In genomic region chr20:32762754-32763201, GRCh38 we compare ENCODE assay signal across 1 cellular context.
TF ChIP-seq lines count a peak whose summit lies in the region.

No MANE protein-coding gene starts in this region.

TF ChIP-seq in K562, 482 proteins besides CTCF, POLR2A, EP300 and RAD21 (continued from another document and continues in another):
- TF ChIP-seq ZNF518B (CRISPR knock-in tag; IDR thresholded peaks at IDR 0.05) (no peak), ZNF780A (CRISPR knock-in tag; IDR thresholded peaks at IDR 0.05) (no peak), ZNF263 (CRISPR knock-in tag; IDR thresholded peaks at IDR 0.05; ENCODE audit: borderline replicate concordance) (no peak), ZNF830 (CRISPR knock-in tag; IDR thresholded peaks at IDR 0.05) (0 out of 2 replicates have a peak, but pooled peaks have one; percentile 36), RNF2 (IDR thresholded peaks at IDR 0.05) (no peak), PML (IDR thresholded peaks at IDR 0.05; ENCODE audit: low read length) (no peak), ZNF124 (CRISPR knock-in tag; IDR thresholded peaks at IDR 0.05) (no peak), FOXK1 (CRISPR knock-in tag; IDR thresholded peaks at IDR 0.05; ENCODE audit: borderline replicate concordance) (no peak), LCOR (CRISPR knock-in tag; IDR thresholded peaks at IDR 0.05) (no peak), SMARCB1 (IDR thresholded peaks at IDR 0.05; ENCODE audit: insufficient read length, low read depth) (peak; percentile 54), SRF (CRISPR knock-in tag; IDR thresholded peaks at IDR 0.05) (no peak), SP1 (CRISPR knock-in tag; IDR thresholded peaks at IDR 0.05) (0 out of 2 replicates have a peak, but pooled peaks have one; percentile 29), BDP1 (IDR thresholded peaks at IDR 0.05; ENCODE audit: insufficient read depth, insufficient read length) (no peak), ZNF133 (CRISPR knock-in tag; IDR thresholded peaks at IDR 0.05) (no peak), PHB2 (IDR thresholded peaks at IDR 0.05; ENCODE audit: low read depth) (no peak), PHTF2 (CRISPR knock-in tag; IDR thresholded peaks at IDR 0.05) (no peak), SMARCA4 (IDR thresholded peaks at IDR 0.05) (no peak), MBD1 (CRISPR knock-in tag; IDR thresholded peaks at IDR 0.05) (no peak), CCAR2 (IDR thresholded peaks at IDR 0.05; ENCODE audit: low read depth, low read length) (no peak), HDAC1 (IDR thresholded peaks at IDR 0.05) (no peak), NR2C2 (CRISPR knock-in tag; IDR thresholded peaks at IDR 0.05) (no peak), NR2C2 (tag; IDR thresholded peaks at IDR 0.05) (no peak), ZNF707 (CRISPR knock-in tag; conservative IDR thresholded peaks at IDR 0.05) (no peak), ZNF12 (CRISPR knock-in tag; IDR thresholded peaks at IDR 0.05) (no peak), TGIF2 (CRISPR knock-in tag; IDR thresholded peaks at IDR 0.05) (no peak), NFXL1 (CRISPR knock-in tag; IDR thresholded peaks at IDR 0.05) (no peak), TAF15 (IDR thresholded peaks at IDR 0.05; ENCODE audit: low read depth, low read length) (no peak), DACH1 (IDR thresholded peaks at IDR 0.05; ENCODE audit: partially characterized antibody) (no peak), CBX8 (IDR thresholded peaks at IDR 0.05; ENCODE audit: borderline replicate concordance, extremely low read depth, low read depth, low read length, poor library complexity, severe bottlenecking) (no peak), RBM25 (IDR thresholded peaks at IDR 0.05; ENCODE audit: low read depth, low read length, severe bottlenecking) (no peak), ARID1B (IDR thresholded peaks at IDR 0.05) (no peak), EP400 (IDR thresholded peaks at IDR 0.05) (no peak), ESRRB (CRISPR knock-in tag; IDR thresholded peaks at IDR 0.05; ENCODE audit: borderline replicate concordance) (no peak), CHD1 (IDR thresholded peaks at IDR 0.05; ENCODE audit: low read length) (peak; percentile 77), TARDBP (IDR thresholded peaks at IDR 0.05) (no peak), MED1 (CRISPR knock-in tag; IDR thresholded peaks at IDR 0.05; ENCODE audit: borderline replicate concordance) (no peak), BRD4 (IDR thresholded peaks at IDR 0.05) (no peak), MAZ (CRISPR knock-in tag; conservative IDR thresholded peaks at IDR 0.05 in 1 of 2, IDR thresholded peaks at IDR 0.05 in 1 of 2) (no peak), ZEB2 (IDR thresholded peaks at IDR 0.05) (no peak), RBBP5 (IDR thresholded peaks at IDR 0.05; ENCODE audit: borderline replicate concordance, insufficient read depth, low read length, poor library complexity, severe bottlenecking) (peak; percentile 42), HES1 (IDR thresholded peaks at IDR 0.05; ENCODE audit: low read depth) (no peak), RERE (CRISPR knock-in tag; IDR thresholded peaks at IDR 0.05; ENCODE audit: borderline replicate concordance) (no peak), ZFP1 (CRISPR knock-in tag; IDR thresholded peaks at IDR 0.05) (no peak), NR4A1 (CRISPR knock-in tag; IDR thresholded peaks at IDR 0.05) (no peak), NR4A1 (tag; IDR thresholded peaks at IDR 0.05) (no peak), KDM5B (IDR thresholded peaks at IDR 0.05; ENCODE audit: insufficient replicate concordance, low read depth, low read length) (peak; percentile 35)
- TF ChIP-seq, protein P1, sequence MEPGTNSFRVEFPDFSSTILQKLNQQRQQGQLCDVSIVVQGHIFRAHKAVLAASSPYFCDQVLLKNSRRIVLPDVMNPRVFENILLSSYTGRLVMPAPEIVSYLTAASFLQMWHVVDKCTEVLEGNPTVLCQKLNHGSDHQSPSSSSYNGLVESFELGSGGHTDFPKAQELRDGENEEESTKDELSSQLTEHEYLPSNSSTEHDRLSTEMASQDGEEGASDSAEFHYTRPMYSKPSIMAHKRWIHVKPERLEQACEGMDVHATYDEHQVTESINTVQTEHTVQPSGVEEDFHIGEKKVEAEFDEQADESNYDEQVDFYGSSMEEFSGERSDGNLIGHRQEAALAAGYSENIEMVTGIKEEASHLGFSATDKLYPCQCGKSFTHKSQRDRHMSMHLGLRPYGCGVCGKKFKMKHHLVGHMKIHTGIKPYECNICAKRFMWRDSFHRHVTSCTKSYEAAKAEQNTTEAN (CRISPR knock-in tag; IDR thresholded peaks at IDR 0.05), result no peak
- TF ChIP-seq, protein P2, sequence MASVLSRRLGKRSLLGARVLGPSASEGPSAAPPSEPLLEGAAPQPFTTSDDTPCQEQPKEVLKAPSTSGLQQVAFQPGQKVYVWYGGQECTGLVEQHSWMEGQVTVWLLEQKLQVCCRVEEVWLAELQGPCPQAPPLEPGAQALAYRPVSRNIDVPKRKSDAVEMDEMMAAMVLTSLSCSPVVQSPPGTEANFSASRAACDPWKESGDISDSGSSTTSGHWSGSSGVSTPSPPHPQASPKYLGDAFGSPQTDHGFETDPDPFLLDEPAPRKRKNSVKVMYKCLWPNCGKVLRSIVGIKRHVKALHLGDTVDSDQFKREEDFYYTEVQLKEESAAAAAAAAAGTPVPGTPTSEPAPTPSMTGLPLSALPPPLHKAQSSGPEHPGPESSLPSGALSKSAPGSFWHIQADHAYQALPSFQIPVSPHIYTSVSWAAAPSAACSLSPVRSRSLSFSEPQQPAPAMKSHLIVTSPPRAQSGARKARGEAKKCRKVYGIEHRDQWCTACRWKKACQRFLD (CRISPR knock-in tag; IDR thresholded peaks at IDR 0.05), result peak; percentile 14; the same call in 1 of the 2 replicates
- TF ChIP-seq, protein P3, sequence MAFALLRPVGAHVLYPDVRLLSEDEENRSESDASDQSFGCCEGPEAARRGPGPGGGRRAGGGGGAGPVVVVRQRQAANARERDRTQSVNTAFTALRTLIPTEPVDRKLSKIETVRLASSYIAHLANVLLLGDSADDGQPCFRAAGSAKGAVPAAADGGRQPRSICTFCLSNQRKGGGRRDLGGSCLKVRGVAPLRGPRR (CRISPR knock-in tag; IDR thresholded peaks at IDR 0.05), result no peak
- TF ChIP-seq, protein P4, sequence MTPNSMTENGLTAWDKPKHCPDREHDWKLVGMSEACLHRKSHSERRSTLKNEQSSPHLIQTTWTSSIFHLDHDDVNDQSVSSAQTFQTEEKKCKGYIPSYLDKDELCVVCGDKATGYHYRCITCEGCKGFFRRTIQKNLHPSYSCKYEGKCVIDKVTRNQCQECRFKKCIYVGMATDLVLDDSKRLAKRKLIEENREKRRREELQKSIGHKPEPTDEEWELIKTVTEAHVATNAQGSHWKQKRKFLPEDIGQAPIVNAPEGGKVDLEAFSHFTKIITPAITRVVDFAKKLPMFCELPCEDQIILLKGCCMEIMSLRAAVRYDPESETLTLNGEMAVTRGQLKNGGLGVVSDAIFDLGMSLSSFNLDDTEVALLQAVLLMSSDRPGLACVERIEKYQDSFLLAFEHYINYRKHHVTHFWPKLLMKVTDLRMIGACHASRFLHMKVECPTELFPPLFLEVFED (CRISPR knock-in tag; conservative IDR thresholded peaks at IDR 0.05), result no peak
- TF ChIP-seq, protein P5, sequence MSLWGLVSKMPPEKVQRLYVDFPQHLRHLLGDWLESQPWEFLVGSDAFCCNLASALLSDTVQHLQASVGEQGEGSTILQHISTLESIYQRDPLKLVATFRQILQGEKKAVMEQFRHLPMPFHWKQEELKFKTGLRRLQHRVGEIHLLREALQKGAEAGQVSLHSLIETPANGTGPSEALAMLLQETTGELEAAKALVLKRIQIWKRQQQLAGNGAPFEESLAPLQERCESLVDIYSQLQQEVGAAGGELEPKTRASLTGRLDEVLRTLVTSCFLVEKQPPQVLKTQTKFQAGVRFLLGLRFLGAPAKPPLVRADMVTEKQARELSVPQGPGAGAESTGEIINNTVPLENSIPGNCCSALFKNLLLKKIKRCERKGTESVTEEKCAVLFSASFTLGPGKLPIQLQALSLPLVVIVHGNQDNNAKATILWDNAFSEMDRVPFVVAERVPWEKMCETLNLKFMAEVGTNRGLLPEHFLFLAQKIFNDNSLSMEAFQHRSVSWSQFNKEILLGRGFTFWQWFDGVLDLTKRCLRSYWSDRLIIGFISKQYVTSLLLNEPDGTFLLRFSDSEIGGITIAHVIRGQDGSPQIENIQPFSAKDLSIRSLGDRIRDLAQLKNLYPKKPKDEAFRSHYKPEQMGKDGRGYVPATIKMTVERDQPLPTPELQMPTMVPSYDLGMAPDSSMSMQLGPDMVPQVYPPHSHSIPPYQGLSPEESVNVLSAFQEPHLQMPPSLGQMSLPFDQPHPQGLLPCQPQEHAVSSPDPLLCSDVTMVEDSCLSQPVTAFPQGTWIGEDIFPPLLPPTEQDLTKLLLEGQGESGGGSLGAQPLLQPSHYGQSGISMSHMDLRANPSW (CRISPR knock-in tag; IDR thresholded peaks at IDR 0.05), result no peak
